Comparison of ENCODE assay signal across 10 cellular contexts in the genomic region with DNA sequence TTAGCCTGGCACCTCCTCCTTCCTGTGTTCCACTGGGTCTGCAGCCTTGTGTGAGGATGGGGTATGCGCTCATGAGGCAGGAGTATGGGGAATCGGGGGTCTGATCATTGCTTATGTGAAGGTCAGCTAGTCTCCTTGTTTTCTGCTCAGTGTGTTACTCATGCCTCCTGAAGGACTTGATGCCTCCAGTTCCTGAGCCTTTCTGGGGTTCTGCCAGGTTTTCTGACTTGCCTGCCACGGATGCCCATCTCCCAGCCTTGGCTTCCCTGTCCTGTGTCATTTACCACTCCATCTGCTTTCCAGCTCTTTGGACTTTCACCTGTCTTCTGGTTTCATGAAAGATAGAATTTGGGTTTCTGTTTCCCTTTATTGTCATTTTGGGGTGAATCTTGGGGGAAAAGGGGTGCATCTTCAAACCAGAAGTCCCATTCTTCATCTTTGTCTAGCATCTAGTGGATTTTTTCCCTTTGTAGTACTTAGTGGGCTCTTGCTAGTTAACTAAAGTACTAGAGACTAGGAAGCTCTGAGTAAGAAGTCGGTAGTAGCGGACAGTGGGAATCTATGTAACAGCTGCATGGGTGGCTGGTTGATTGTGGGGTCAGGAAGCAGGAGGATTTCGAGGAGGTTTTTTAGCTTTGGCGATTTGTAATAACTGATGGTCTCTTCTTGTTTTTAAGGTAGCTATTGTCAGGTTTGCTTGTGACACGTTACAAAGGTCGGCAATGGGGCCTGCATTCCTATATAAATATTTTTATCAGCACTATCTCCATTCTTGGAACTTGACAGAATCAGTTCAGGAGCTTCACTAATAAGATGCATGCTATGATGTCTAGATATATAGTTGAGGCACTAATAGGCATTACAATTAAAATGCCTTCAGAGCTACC. TPM values are rescaled to one million over a fixed set of nuclear protein-coding genes. Genes with fewer than 3 reads are reported as not detected.
DNase-seq lines count a peak whose midpoint lies in the region; ATAC-seq, FAIRE-seq and TF ChIP-seq lines count a peak whose summit lies in the region.
"Had no signal": no experiment of that assay in that cellular context is flagged by ENCODE, and none has a peak within 500 bp of the region (broad histone marks: within the 10 kb centered on the region; RNA-seq: fewer than 3 reads in every experiment).

No MANE protein-coding gene starts in this region.

- no peak for ATAC-seq in HG03565 (IDR thresholded peaks at IDR 0.05; ENCODE audit: unreplicated experiment)
- ATAC-seq in GM19395 (IDR thresholded peaks at IDR 0.05; ENCODE audit: unreplicated experiment), result no peak

- H3K27ac ChIP-seq in adrenal gland (no peak overlapping the region), neuronal stem cell (replicated peaks; ENCODE audit: low read length) (no peak overlapping the region)
- H3K27ac ChIP-seq: lower lobe of right lung had no signal

- H2BK120ac ChIP-seq in neuronal stem cell (ENCODE audit: low read depth, low read length), result no peak overlapping the region

- H3K4me1 Mint-ChIP-seq in Calu3 (ENCODE audit: low read depth, unreplicated experiment), result peaks cover 77% of the 10 kb centered on the region

- TF ChIP-seq CTCF in Calu3 (IDR thresholded peaks at IDR 0.05; ENCODE audit: unreplicated experiment) (no peak), adrenal gland (IDR thresholded peaks at IDR 0.05) (no peak)

- H3K9ac ChIP-seq in neuronal stem cell (ENCODE audit: low read depth, low read length, poor library complexity), result no peak overlapping the region

- no peak overlapping the region for H3K4ac ChIP-seq in neuronal stem cell (ENCODE audit: low read length)

- H3K23ac ChIP-seq in neuronal stem cell (ENCODE audit: low read depth, low read length, poor library complexity), result no peak overlapping the region

- peaks cover 2% of the 10 kb centered on the region for H3K79me1 ChIP-seq in neuronal stem cell (ENCODE audit: low read depth, low read length)

- no peaks in the 10 kb centered on the region for H3K27me3 ChIP-seq in adrenal gland
- no peaks in the 10 kb centered on the region for H3K27me3 ChIP-seq in neuronal stem cell (ENCODE audit: control insufficient read depth in 3 of 3, insufficient read depth in 3 of 3, low read depth in 1 of 3, low read length in 3 of 3)

- CTCF ChIA-PET in Calu3 (lab: Charles Lee), result no interaction called here

- DNase-seq in Calu3, result no peak
- peak; percentile 26 for DNase-seq in HTR-8/SVneo (ENCODE audit: insufficient read length, low spot score)
- DNase-seq in adrenal gland, result peak in 6 of 7 donors; percentile 48 to 72 (median 64)
- peak; percentile 3 for DNase-seq in midbrain (lab: John Stamatoyannopoulos, UW)
- DNase-seq in neuronal stem cell (ENCODE audit: low spot score), result no peak
- DNase-seq: activated CD4-positive, alpha-beta T cell treated with anti-CD3 and anti-CD28 coated beads for 4 hours; lower lobe of right lung; NCI-H1694 treated with DMSO at 0.1 percent for 48 hours had no signal

- intact Hi-C loops in Calu3 (cut with micrococcal nuclease; ENCODE audit: unreplicated experiment), result no loop called here
- intact Hi-C loops in adrenal gland (cut with DNase I), result no loop called here

- H3K9me3 ChIP-seq in adrenal gland (replicated peaks in 1 of 3), result no peaks in the 10 kb centered on the region
- no peaks in the 10 kb centered on the region for H3K9me3 ChIP-seq in neuronal stem cell (replicated peaks in 1 of 2; ENCODE audit: control insufficient read depth in 2 of 2, insufficient read depth in 1 of 2, low read depth in 1 of 2, low read length in 2 of 2)
- H3K9me3 ChIP-seq: lower lobe of right lung had no signal

- no peak overlapping the region for H2BK12ac ChIP-seq in neuronal stem cell (ENCODE audit: low read length)

- H4K8ac ChIP-seq in neuronal stem cell (ENCODE audit: low read depth, low read length), result no peak overlapping the region

- H3K4me3 ChIP-seq in adrenal gland, result no peak overlapping the region
- H3K4me3 ChIP-seq in neuronal stem cell (ENCODE audit: low read length in 2 of 2), result no peak overlapping the region
- H3K4me3 ChIP-seq: lower lobe of right lung had no signal

- peak overlapping the region; percentile 47 for H3K27ac Mint-ChIP-seq in Calu3 (ENCODE audit: unreplicated experiment)

- H2BK5ac ChIP-seq in neuronal stem cell (ENCODE audit: low read length), result no peak overlapping the region

- no peaks in the 10 kb centered on the region for H3K9me3 Mint-ChIP-seq in Calu3 (ENCODE audit: low read depth, unreplicated experiment)

- H2AFZ ChIP-seq in neuronal stem cell (ENCODE audit: low read length), result no peak overlapping the region

- no peaks in the 10 kb centered on the region for H3K27me3 Mint-ChIP-seq in Calu3 (ENCODE audit: unreplicated experiment)

- no TSS peak for BruUV-seq in Calu3 (replicated peaks; lab: Mats Ljungman, UMichigan)

- H2AK5ac ChIP-seq in neuronal stem cell (ENCODE audit: low read depth, low read length), result no peak overlapping the region

- no peak overlapping the region for H3K14ac ChIP-seq in neuronal stem cell (ENCODE audit: low read length)

- H3K4me2 ChIP-seq in neuronal stem cell (ENCODE audit: insufficient read depth, low read length, poor library complexity, severe bottlenecking), result no peak overlapping the region

- H3K4me3 Mint-ChIP-seq in Calu3 (ENCODE audit: low read depth, unreplicated experiment), result no peak overlapping the region

- no peak overlapping the region for H2BK15ac ChIP-seq in neuronal stem cell (ENCODE audit: low read length)

- H3K36me3 ChIP-seq in adrenal gland (replicated peaks in 1 of 2) (no peaks in the 10 kb centered on the region), neuronal stem cell (replicated peaks in 1 of 2; ENCODE audit: control insufficient read depth in 2 of 2, insufficient read depth in 2 of 2, low read length in 2 of 2) (peaks cover 3 to 46% of the 10 kb centered on the region in 2 donors)
- H3K36me3 ChIP-seq: lower lobe of right lung had no signal

- H3K18ac ChIP-seq in neuronal stem cell (ENCODE audit: low read length), result no peak overlapping the region

- H3K36me3 Mint-ChIP-seq in Calu3 (ENCODE audit: insufficient read depth, unreplicated experiment), result peaks cover 17% of the 10 kb centered on the region

- TF ChIP-seq POLR2A in adrenal gland (IDR thresholded peaks at IDR 0.05), result no peak

- WGBS in adrenal gland, 4 donors, result 70 to 73% (median 72%) methylated on average over 9 of the region's 9 CpGs
- WGBS in neuronal stem cell (ENCODE audit: extremely low coverage in 2 of 2, insufficient read length in 2 of 2, insufficient replicate concordance in 1 of 2), 2 donors, result no CpG with 5 or more reads among the region's 9 CpGs

- no peak overlapping the region for H4K91ac ChIP-seq in neuronal stem cell (ENCODE audit: low read depth, low read length, poor library complexity)

- FAIRE-seq in HTR-8/SVneo (lab: Jason Lieb, UNC), result no peak

- H3K4me1 ChIP-seq in adrenal gland (replicated peaks in 1 of 2) (peaks cover 6 to 56% of the 10 kb centered on the region in 2 donors), neuronal stem cell (ENCODE audit: control insufficient read depth in 2 of 2, insufficient read depth in 1 of 2, low read depth in 1 of 2, low read length in 2 of 2) (peaks cover 0 to 5% of the 10 kb centered on the region in 2 donors)

RNA-seq across cellular contexts. Expression of a gene that starts 8.2 kb away (rescaled TPM):
- total RNA-seq in Calu3 (2022) (35.7 and 36.0 TPM in 2 replicates), adrenal gland (10 to 100 TPM in 7 of 8 donors, 1 to 10 TPM in 1; 5.6 to 40.8 (median 22.1) TPM)
- polyA plus RNA-seq in adrenal gland, result 1 to 10 TPM; 2.8 to 6.4 (median 5.0) TPM
- polyA plus RNA-seq in neuronal stem cell (2013, experiment 1 of 2), result 9.0 TPM
- polyA plus RNA-seq in neuronal stem cell (2013, experiment 2 of 2), result 8.6 TPM

Comparison
In these comparisons a context has a peak if more than half of its experiments do, and no peak if none do; other contexts are left out.
1. DNase-seq: peak in HTR-8/SVneo (single experiment), adrenal gland (6 of 7) and midbrain (single experiment); none in Calu3 (single experiment) and neuronal stem cell (single experiment).